8 cellular contexts compared by ENCODE assay signal in genomic region chr2:54657664-54658083, GRCh38.
DNase-seq lines count a peak whose midpoint lies in the region; ATAC-seq lines count a peak whose summit lies in the region.

No MANE protein-coding gene starts in this region.

- DNase-seq in CD1c-positive myeloid dendritic cell (ENCODE audit: extremely low spot score) (peak; percentile 45), NCI-H82 treated with DMSO at 0.1 percent for 48 hours (lab: John Stamatoyannopoulos, UW; ENCODE audit: unreplicated experiment) (peak; percentile 10), right cardiac atrium (peak; percentile 54 to 81 (median 77))
- DNase-seq in activated naive CD4-positive, alpha-beta T cell treated with anti-CD3 and anti-CD28 coated beads, Interleukin-2, amount 50 U/mL, for 16 hours = peak; percentile 46
- peak in 2 of 3 donors; percentile 25 to 44 for DNase-seq in stimulated activated CD4-positive, alpha-beta T cell treated with anti-CD3 and anti-CD28 coated beads, Interleukin-12 subunit alpha, Interleukin-12 subunit beta, amount 100 ng/mL, for 48 hours (ENCODE audit: low read depth in 2 of 3, low spot score in 1 of 3)

- peak; percentile 56 for ATAC-seq in GM19035 (IDR thresholded peaks at IDR 0.05; ENCODE audit: unreplicated experiment)
- peak; percentile 66 to 71 for ATAC-seq in right cardiac atrium
- ATAC-seq in GM19455 (IDR thresholded peaks at IDR 0.05; ENCODE audit: unreplicated experiment) = no peak
- no peak for ATAC-seq in GM18858 (IDR thresholded peaks at IDR 0.05; ENCODE audit: unreplicated experiment)

- H3K27ac ChIP-seq in right cardiac atrium (ENCODE audit: low read length) = peak overlapping the region; percentile 15

- H3K4me1 ChIP-seq in right cardiac atrium (ENCODE audit: control insufficient read depth, insufficient read depth, low read length) = no peaks in the 10 kb centered on the region

- no peak overlapping the region for H3K4me3 ChIP-seq in right cardiac atrium (ENCODE audit: low read length)

- WGBS in right cardiac atrium = 77% methylated on average over 12 of the region's 12 CpGs

- no peaks in the 10 kb centered on the region for H3K27me3 ChIP-seq in right cardiac atrium (ENCODE audit: control insufficient read depth, insufficient read depth)

- H3K9me3 ChIP-seq in right cardiac atrium (ENCODE audit: control insufficient read depth, low read length) = no peaks in the 10 kb centered on the region

- intact Hi-C loops in right cardiac atrium (cut with DNase I) = no loop called here

Comparison
In these comparisons a context has a peak if more than half of its experiments do, and no peak if none do; other contexts are left out.
1. DNase-seq: peak in every context shown above with its lines; median percentile 77 in right cardiac atrium; 46 in activated naive CD4-positive, alpha-beta T cell treated with anti-CD3 and anti-CD28 coated beads, Interleukin-2, amount 50 U/mL, for 16 hours; 45 in CD1c-positive myeloid dendritic cell; 34 in stimulated activated CD4-positive, alpha-beta T cell treated with anti-CD3 and anti-CD28 coated beads, Interleukin-12 subunit alpha, Interleukin-12 subunit beta, amount 100 ng/mL, for 48 hours; 10 in NCI-H82 treated with DMSO at 0.1 percent for 48 hours.
2. ATAC-seq: peak in GM19035 (single experiment) and right cardiac atrium (2 of 2); none in GM19455 (single experiment) and GM18858 (single experiment).